14 cellular contexts compared by ENCODE assay signal in genomic region chr7:105699568-105700236, GRCh38.
DNase-seq lines count a peak whose midpoint lies in the region; ATAC-seq and TF ChIP-seq lines count a peak whose summit lies in the region.
"Had no signal": no experiment of that assay in that cellular context is flagged by ENCODE, and none has a peak within 500 bp of the region (broad histone marks: within the 10 kb centered on the region; RNA-seq: fewer than 3 reads in every experiment).

No MANE protein-coding gene starts in this region.

- H3K27me3 Mint-ChIP-seq in activated naive CD4-positive, alpha-beta T cell treated with anti-CD3 and anti-CD28 coated beads, Interleukin-2, amount 50 U/mL, for 24 hours, result no peaks in the 10 kb centered on the region
- H3K27me3 Mint-ChIP-seq: CD8-positive, alpha-beta memory T cell had no signal

- H3K9ac ChIP-seq in iPS-20b (ENCODE audit: low read depth, low read length), result no peak overlapping the region
- H3K9ac ChIP-seq in parathyroid adenoma, result no peak overlapping the region
- H3K9ac ChIP-seq: BLaER1 had no signal

- no peaks in the 10 kb centered on the region for H3K79me2 ChIP-seq in parathyroid adenoma

- no peaks in the 10 kb centered on the region for H3K9me3 ChIP-seq in iPS-20b (ENCODE audit: insufficient read depth, low read depth, low read length)
- H3K9me3 ChIP-seq in parathyroid adenoma (ENCODE audit: control insufficient read depth, low read length), result no peaks in the 10 kb centered on the region

- no peak overlapping the region for H3K4me2 ChIP-seq in parathyroid adenoma (ENCODE audit: low read length)
- H3K4me2 ChIP-seq: BLaER1 had no signal

- no peak overlapping the region for H3K4me3 Mint-ChIP-seq in activated naive CD4-positive, alpha-beta T cell treated with anti-CD3 and anti-CD28 coated beads, Interleukin-2, amount 50 U/mL, for 24 hours
- H3K4me3 Mint-ChIP-seq: CD8-positive, alpha-beta memory T cell had no signal

- peak overlapping the region; percentile 1 for H2AFZ ChIP-seq in parathyroid adenoma

- DNase-seq in activated naive CD4-positive, alpha-beta T cell (lab: John Stamatoyannopoulos, UW), result no peak
- no peak for DNase-seq in NK-92 treated with Interleukin-12 subunit alpha and Interleukin-12 subunit beta, amount 100 ng/mL, for 24 hours (lab: John Stamatoyannopoulos, UW)
- DNase-seq in NCI-H524 (lab: John Stamatoyannopoulos, UW), result no peak
- DNase-seq: AML-193; Caco-2; CD8-positive, alpha-beta memory T cell; DND-41; GDM1 had no signal

- peak overlapping the region; percentile 30 for H3K27ac Mint-ChIP-seq in activated naive CD4-positive, alpha-beta T cell treated with anti-CD3 and anti-CD28 coated beads, Interleukin-2, amount 50 U/mL, for 24 hours

- no peaks in the 10 kb centered on the region for H3K36me3 ChIP-seq in iPS-20b (ENCODE audit: insufficient read depth, low read depth, low read length)
- H3K36me3 ChIP-seq in parathyroid adenoma (ENCODE audit: control insufficient read depth, insufficient read depth, low read length), result no peaks in the 10 kb centered on the region
- H3K36me3 ChIP-seq: BLaER1 had no signal

- H3K4me3 ChIP-seq in iPS-20b (ENCODE audit: low read length) (no peak overlapping the region), parathyroid adenoma (ENCODE audit: low read depth, low read length) (no peak overlapping the region)
- H3K4me3 ChIP-seq: BLaER1 had no signal

- peaks cover 5% of the 10 kb centered on the region for H3K9me3 Mint-ChIP-seq in activated naive CD4-positive, alpha-beta T cell treated with anti-CD3 and anti-CD28 coated beads, Interleukin-2, amount 50 U/mL, for 24 hours

- H3K27me3 ChIP-seq in iPS-20b (ENCODE audit: insufficient read depth, low read length) (no peaks in the 10 kb centered on the region), parathyroid adenoma (ENCODE audit: control insufficient read depth, insufficient read depth, low read length) (no peaks in the 10 kb centered on the region)
- H3K27me3 ChIP-seq: BLaER1 had no signal

- H3K36me3 Mint-ChIP-seq in activated naive CD4-positive, alpha-beta T cell treated with anti-CD3 and anti-CD28 coated beads, Interleukin-2, amount 50 U/mL, for 24 hours, result peaks cover 4% of the 10 kb centered on the region

- H3K4me1 Mint-ChIP-seq in activated naive CD4-positive, alpha-beta T cell treated with anti-CD3 and anti-CD28 coated beads, Interleukin-2, amount 50 U/mL, for 24 hours, result no peaks in the 10 kb centered on the region
- H3K4me1 Mint-ChIP-seq: CD8-positive, alpha-beta memory T cell had no signal

- TF ChIP-seq CTCF in parathyroid adenoma (IDR thresholded peaks at IDR 0.05), result no peak

- H3K27ac ChIP-seq in iPS-20b (ENCODE audit: low read length), result peak overlapping the region; percentile 49
- peak overlapping the region; percentile 37 for H3K27ac ChIP-seq in parathyroid adenoma
- H3K27ac ChIP-seq: 22Rv1, BLaER1 had no signal

- peaks cover 27% of the 10 kb centered on the region; the same call in 1 of the 2 replicates for H3K4me1 ChIP-seq in iPS-20b (ENCODE audit: insufficient read depth, low read length)
- H3K4me1 ChIP-seq in parathyroid adenoma, result peaks cover 9% of the 10 kb centered on the region
- H3K4me1 ChIP-seq: BLaER1, Caco-2 had no signal

- no peak for ATAC-seq in HG02571 (IDR thresholded peaks at IDR 0.05; ENCODE audit: unreplicated experiment)
